13 cellular contexts compared by ENCODE assay signal in genomic region chr5:73370620-73371583, GRCh38.
DNase-seq lines count a peak whose midpoint lies in the region; ATAC-seq and TF ChIP-seq lines count a peak whose summit lies in the region.
"Had no signal": no experiment of that assay in that cellular context is flagged by ENCODE, and none has a peak within 500 bp of the region (broad histone marks: within the 10 kb centered on the region; RNA-seq: fewer than 3 reads in every experiment).

No MANE protein-coding gene starts in this region.

- no peak overlapping the region for H3K27ac Mint-ChIP-seq in activated CD4-positive, alpha-beta memory T cell treated with anti-CD3 and anti-CD28 coated beads for 36 hours
- H3K27ac Mint-ChIP-seq: activated naive CD4-positive, alpha-beta T cell treated with anti-CD3 and anti-CD28 coated beads for 36 hours; effector memory CD8-positive, alpha-beta T cell had no signal

- intact Hi-C loops in activated CD4-positive, alpha-beta memory T cell treated with anti-CD3 and anti-CD28 coated beads for 36 hours (cut with micrococcal nuclease), result no loop called here

- H3K79me1 ChIP-seq in mesendoderm (ENCODE audit: low read length), result no peaks in the 10 kb centered on the region

- H2AK5ac ChIP-seq in mesendoderm (ENCODE audit: low read length), result no peak overlapping the region

- peaks cover 6% of the 10 kb centered on the region for H3K4me1 ChIP-seq in mesendoderm (ENCODE audit: control insufficient read depth, low read depth, low read length)

- no peak for ATAC-seq in HG03457 (IDR thresholded peaks at IDR 0.05; ENCODE audit: unreplicated experiment)
- ATAC-seq: effector memory CD8-positive, alpha-beta T cell had no signal

- peak overlapping the region; percentile 78 for H3K27ac ChIP-seq in mesendoderm (ENCODE audit: low read depth, low read length)

- H3K23ac ChIP-seq in mesendoderm (ENCODE audit: low read length), result no peak overlapping the region

- CTCF ChIA-PET in activated CD4-positive, alpha-beta memory T cell treated with anti-CD3 and anti-CD28 coated beads for 36 hours (lab: Charles Lee), result no interaction called here

- H3K4me1 Mint-ChIP-seq in activated CD4-positive, alpha-beta memory T cell treated with anti-CD3 and anti-CD28 coated beads for 36 hours (ENCODE audit: low read depth), result no peaks in the 10 kb centered on the region

- no peaks in the 10 kb centered on the region for H3K79me2 ChIP-seq in mesendoderm (ENCODE audit: control insufficient read depth, insufficient read depth, low read length)

- H3K27me3 Mint-ChIP-seq in activated CD4-positive, alpha-beta memory T cell treated with anti-CD3 and anti-CD28 coated beads for 36 hours, result peaks cover 57% of the 10 kb centered on the region

- no peaks in the 10 kb centered on the region for H3K36me3 Mint-ChIP-seq in activated CD4-positive, alpha-beta memory T cell treated with anti-CD3 and anti-CD28 coated beads for 36 hours

- no peak overlapping the region for H3K18ac ChIP-seq in mesendoderm (ENCODE audit: low read length)

- no peak overlapping the region for H2BK5ac ChIP-seq in mesendoderm (ENCODE audit: low read length)

- H4K5ac ChIP-seq in mesendoderm (ENCODE audit: low read length), result no peak overlapping the region

- in situ Hi-C loops in Caki2 (cut with HindIII; ENCODE audit: low pct_unique_long_range_greater_than_20kb, low sequenced_read_pairs), result no loop called here

- H3K4me3 Mint-ChIP-seq in activated CD4-positive, alpha-beta memory T cell treated with anti-CD3 and anti-CD28 coated beads for 36 hours, result no peak overlapping the region
- H3K4me3 Mint-ChIP-seq: activated naive CD4-positive, alpha-beta T cell treated with anti-CD3 and anti-CD28 coated beads for 36 hours; effector memory CD8-positive, alpha-beta T cell had no signal

- no peak overlapping the region for H2BK15ac ChIP-seq in mesendoderm (replicated peaks; ENCODE audit: low read depth)

- WGBS in mesendoderm (ENCODE audit: extremely low coverage, insufficient coverage, low lambda C conversion rate), result no CpG with 5 or more reads among the region's 12 CpGs

- H3K4me2 ChIP-seq in mesendoderm (ENCODE audit: low read length), result no peak overlapping the region

- no peak overlapping the region for H3K4me3 ChIP-seq in choroid plexus epithelial cell (ENCODE audit: low read depth, low read length)
- no peak overlapping the region for H3K4me3 ChIP-seq in mesendoderm (ENCODE audit: low read length)

- no peaks in the 10 kb centered on the region for H3K27me3 ChIP-seq in mesendoderm (ENCODE audit: insufficient read depth, low read length, poor library complexity)

- no peak overlapping the region for H3K9ac ChIP-seq in mesendoderm (ENCODE audit: low read length)

- no peak for TF ChIP-seq CTCF in choroid plexus epithelial cell (conservative IDR thresholded peaks at IDR 0.05; ENCODE audit: low read depth, low read length)

- no peak overlapping the region for H3K56ac ChIP-seq in mesendoderm (ENCODE audit: low read length)

- POLR2A ChIA-PET in activated CD4-positive, alpha-beta memory T cell treated with anti-CD3 and anti-CD28 coated beads for 36 hours (lab: Charles Lee), result no interaction called here

- no peaks in the 10 kb centered on the region for H3K9me3 Mint-ChIP-seq in activated CD4-positive, alpha-beta memory T cell treated with anti-CD3 and anti-CD28 coated beads for 36 hours
- H3K9me3 Mint-ChIP-seq: activated naive CD4-positive, alpha-beta T cell treated with anti-CD3 and anti-CD28 coated beads for 36 hours; effector memory CD8-positive, alpha-beta T cell had no signal

- H4K8ac ChIP-seq in mesendoderm (ENCODE audit: low read depth, low read length), result no peak overlapping the region

- H2BK120ac ChIP-seq in mesendoderm (ENCODE audit: low read depth, low read length), result no peak overlapping the region

- no peaks in the 10 kb centered on the region for H3K36me3 ChIP-seq in mesendoderm (ENCODE audit: control insufficient read depth, insufficient read depth, low read length)

- no peak overlapping the region for H3K4ac ChIP-seq in mesendoderm (ENCODE audit: low read depth, low read length)

- DNase-seq in Caki2 (ENCODE audit: low read depth), result peak; percentile 78
- peak; percentile 97 for DNase-seq in NCI-H460 (ENCODE audit: extremely low read depth, low read depth)
- peak; percentile 86 for DNase-seq in choroid plexus epithelial cell (ENCODE audit: low read depth)
- DNase-seq in mesendoderm, result peak; percentile 91
- no peak for DNase-seq in activated T-cell treated with anti-CD3 and anti-CD28 coated beads for 4 hours
- DNase-seq in activated CD4-positive, alpha-beta memory T cell treated with anti-CD3 and anti-CD28 coated beads for 36 hours, result no peak
- no peak for DNase-seq in activated CD4-positive, CD25-positive, alpha-beta regulatory T cell (lab: John Stamatoyannopoulos, UW)
- DNase-seq: activated naive CD4-positive, alpha-beta T cell treated with anti-CD3 and anti-CD28 coated beads for 36 hours; COR-L47; effector memory CD8-positive, alpha-beta T cell; NCI-H446; stimulated activated CD4-positive, alpha-beta T cell treated with anti-CD3 and anti-CD28 coated beads, Interleukin-2, amount 100 ng/mL, for 24 hours had no signal

Comparison
In these comparisons a context has a peak if more than half of its experiments do, and no peak if none do; other contexts are left out.
1. DNase-seq: peak in Caki2 (single experiment), NCI-H460 (single experiment), choroid plexus epithelial cell (single experiment) and mesendoderm (single experiment); none in activated T-cell treated with anti-CD3 and anti-CD28 coated beads for 4 hours (single experiment), activated CD4-positive, alpha-beta memory T cell treated with anti-CD3 and anti-CD28 coated beads for 36 hours (single experiment) and activated CD4-positive, CD25-positive, alpha-beta regulatory T cell (0 of 4).